In the genomic region with DNA sequence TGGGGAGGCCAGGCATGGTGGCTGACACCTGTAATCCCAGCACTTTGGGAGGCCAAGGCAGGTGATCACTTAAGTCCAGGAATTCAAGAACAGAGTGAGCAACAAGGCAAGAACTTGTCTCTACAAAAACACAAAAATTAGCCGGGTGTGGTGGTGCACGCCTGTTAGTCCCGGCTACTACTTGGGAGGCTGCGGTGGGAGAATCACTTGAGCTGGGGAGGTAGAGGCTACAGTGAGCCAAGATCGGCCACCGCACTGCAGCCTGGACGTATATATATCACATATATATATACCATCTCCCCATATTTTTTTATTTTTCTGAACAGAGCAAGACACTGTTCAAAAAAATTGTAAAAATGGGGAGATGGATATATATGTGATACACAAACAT, we compare ENCODE assay signal across 17 cellular contexts. TPM values are rescaled to one million over a fixed set of nuclear protein-coding genes. Genes with fewer than 3 reads are reported as not detected.
DNase-seq lines count a peak whose midpoint lies in the region; ATAC-seq and TF ChIP-seq lines count a peak whose summit lies in the region.
"Had no signal": no experiment of that assay in that cellular context is flagged by ENCODE, and none has a peak within 500 bp of the region (broad histone marks: within the 10 kb centered on the region; RNA-seq: fewer than 3 reads in every experiment).

No MANE protein-coding gene starts in this region.

- in situ Hi-C loops in mammary epithelial cell (cut with MboI; ENCODE audit: low sequenced_read_pairs in 2 of 2) = loop anchor here (5.0 to 10.0 kb wide), 3 partner anchors 54 to 804 kb away; no protein-coding TSS in a partner anchor

- no peaks in the 10 kb centered on the region for H3K79me2 ChIP-seq in mammary epithelial cell (ENCODE audit: insufficient read depth, low read length)

- ATAC-seq in naive thymus-derived CD4-positive, alpha-beta T cell = no peak
- ATAC-seq in HG03095 (IDR thresholded peaks at IDR 0.05; ENCODE audit: unreplicated experiment) (no peak), HG03571 (IDR thresholded peaks at IDR 0.05; ENCODE audit: unreplicated experiment) (no peak)
- ATAC-seq: Panc1 had no signal

- no peak overlapping the region for H3K4me2 ChIP-seq in mammary epithelial cell (ENCODE audit: insufficient read depth, low read depth, low read length)
- H3K4me2 ChIP-seq: KMS-11 had no signal

- WGBS in mammary epithelial cell (ENCODE audit: low coverage, missing lambda C conversion rate) = 98% methylated on average over 7 of the region's 7 CpGs

- no peak for TF ChIP-seq CTCF in CD14-positive monocyte (IDR thresholded peaks at IDR 0.05)
- no peak for TF ChIP-seq CTCF in mammary epithelial cell (conservative IDR thresholded peaks at IDR 0.05 in 1 of 2, IDR thresholded peaks at IDR 0.05 in 1 of 2; ENCODE audit: extremely low read depth in 1 of 2, insufficient read depth in 1 of 2, low read depth in 1 of 2, low read length in 2 of 2)

- BruUV-seq in mammary epithelial cell (replicated peaks; lab: Mats Ljungman, UMichigan) = no TSS peak

- no peak overlapping the region for H2AFZ ChIP-seq in mammary epithelial cell (ENCODE audit: low read depth, low read length)

- H3K4me3 ChIP-seq in mammary epithelial cell (replicated peaks in 1 of 3; ENCODE audit: insufficient read depth in 1 of 3, low read depth in 2 of 3, low read length in 3 of 3) = no peak overlapping the region
- H3K4me3 ChIP-seq in naive thymus-derived CD4-positive, alpha-beta T cell (ENCODE audit: low read length) = no peak overlapping the region
- H3K4me3 ChIP-seq: SJCRH30 had no signal

- H3K27ac ChIP-seq in mammary epithelial cell (ENCODE audit: insufficient read depth, low read depth, low read length) = peak overlapping the region; percentile 95
- no peak overlapping the region for H3K27ac ChIP-seq in naive thymus-derived CD4-positive, alpha-beta T cell (ENCODE audit: low read depth, low read length)
- H3K27ac ChIP-seq: KMS-11, SJCRH30 had no signal

- H3K4me1 Mint-ChIP-seq in CD14-positive monocyte = peaks cover 46% of the 10 kb centered on the region
- peaks cover 19 to 24% (median 20%) of the 10 kb centered on the region in 3 donors for H3K4me1 Mint-ChIP-seq in IgD-negative memory B cell
- H3K4me1 Mint-ChIP-seq in naive thymus-derived CD4-positive, alpha-beta T cell = peaks cover 8 to 17% (median 14%) of the 10 kb centered on the region in 7 donors

- H3K36me3 Mint-ChIP-seq in CD14-positive monocyte = peaks cover 2 to 13% of the 10 kb centered on the region in 2 donors
- peaks cover 2% of the 10 kb centered on the region for H3K36me3 Mint-ChIP-seq in IgD-negative memory B cell
- H3K36me3 Mint-ChIP-seq in naive thymus-derived CD4-positive, alpha-beta T cell = no peaks in the 10 kb centered on the region

- POLR2A ChIA-PET in naive thymus-derived CD4-positive, alpha-beta T cell (lab: Charles Lee) = interaction anchor here (0.7 to 6.4 kb wide), 8 partner anchors 17 to 129 kb away, joined by 3 to 97 read pairs (median 5); partner anchors contain the start of genes POLR3B and TCP11L2

- no peaks in the 10 kb centered on the region for H4K20me1 ChIP-seq in mammary epithelial cell (ENCODE audit: insufficient read depth, low read length)

- no peak for DNase-seq in CD14-positive monocyte (ENCODE audit: low spot score)
- no peak for DNase-seq in mammary epithelial cell
- DNase-seq in naive thymus-derived CD4-positive, alpha-beta T cell = no peak
- no peak for DNase-seq in D341Med (ENCODE audit: low spot score)
- no peak for DNase-seq in activated CD4-positive, alpha-beta T cell treated with anti-CD3 and anti-CD28 coated beads, Interleukin-2, amount 50 U/mL, for 4 hours
- DNase-seq: H7, NCI-H1105 treated with DMSO at 0.1 percent for 48 hours, NCI-H2029 treated with DMSO at 0.1 percent for 48 hours, NCI-H524, NCI-H774, SJCRH30 had no signal

- peak overlapping the region; percentile 60 to 100 (median 99) for H3K27ac Mint-ChIP-seq in CD14-positive monocyte
- H3K27ac Mint-ChIP-seq in IgD-negative memory B cell = peak overlapping the region; percentile 68 to 97 (median 97)
- H3K27ac Mint-ChIP-seq in naive thymus-derived CD4-positive, alpha-beta T cell = peak overlapping the region in 5 of 9 donors; percentile 18 to 89 (median 85)

- no peaks in the 10 kb centered on the region for H3K36me3 ChIP-seq in mammary epithelial cell (ENCODE audit: insufficient read depth, low read length)
- no peaks in the 10 kb centered on the region for H3K36me3 ChIP-seq in naive thymus-derived CD4-positive, alpha-beta T cell (ENCODE audit: control insufficient read depth in 2 of 3, insufficient read depth in 3 of 3, low read length in 3 of 3)
- H3K36me3 ChIP-seq: SJCRH30 had no signal

- intact Hi-C loops in CD14-positive monocyte (cut with micrococcal nuclease) (loop anchor here (5.0 to 10.0 kb wide), 3 partner anchors 74 to 804 kb away; partner anchors contain the start of gene TCP11L2 (in 1 of the 2)), mammary epithelial cell (cut with micrococcal nuclease) (no loop called here)
- intact Hi-C loops in naive thymus-derived CD4-positive, alpha-beta T cell (cut with micrococcal nuclease) = loop anchor here in 1 of 2 donors (5.0 to 10.0 kb wide), 3 partner anchors 614 to 726 kb away; partner anchors contain the start of gene TMEM263

- no peaks in the 10 kb centered on the region for H3K9me3 ChIP-seq in mammary epithelial cell (replicated peaks; ENCODE audit: insufficient read depth, low read length)
- no peaks in the 10 kb centered on the region for H3K9me3 ChIP-seq in naive thymus-derived CD4-positive, alpha-beta T cell (ENCODE audit: control insufficient read depth in 2 of 3, low read length in 3 of 3)
- H3K9me3 ChIP-seq: Caco-2, SJCRH30 had no signal

- H3K4me1 ChIP-seq in mammary epithelial cell (ENCODE audit: insufficient read depth, low read length) = peaks cover 14% of the 10 kb centered on the region
- peaks cover 0 to 13% of the 10 kb centered on the region in 2 donors for H3K4me1 ChIP-seq in naive thymus-derived CD4-positive, alpha-beta T cell (ENCODE audit: control insufficient read depth in 2 of 2, insufficient read depth in 2 of 2, low read length in 2 of 2)
- H3K4me1 ChIP-seq: SJCRH30 had no signal

- CTCF ChIA-PET in mammary epithelial cell (lab: Charles Lee; ENCODE audit: low non-redundant PET) = interaction anchor here (0.6 kb wide), 1 partner anchor 235 kb away, joined by 4 read pairs; no protein-coding TSS in a partner anchor
- CTCF ChIA-PET in naive thymus-derived CD4-positive, alpha-beta T cell (lab: Charles Lee) = interaction anchor here (0.6 to 6.9 kb wide), 13 partner anchors 9 to 455 kb away, joined by 3 to 95 read pairs (median 7); partner anchors contain the start of gene POLR3B

- no peaks in the 10 kb centered on the region for H3K27me3 ChIP-seq in mammary epithelial cell (ENCODE audit: insufficient read depth, low read length)
- no peaks in the 10 kb centered on the region for H3K27me3 ChIP-seq in naive thymus-derived CD4-positive, alpha-beta T cell (ENCODE audit: control insufficient read depth in 2 of 2, insufficient read depth in 2 of 2, low read length in 2 of 2)
- H3K27me3 ChIP-seq: SJCRH30 had no signal

- H3K9me3 Mint-ChIP-seq in CD14-positive monocyte (peaks cover 0 to 1% (median 0%) of the 10 kb centered on the region in 7 donors), IgD-negative memory B cell (no peaks in the 10 kb centered on the region)
- H3K9me3 Mint-ChIP-seq in naive thymus-derived CD4-positive, alpha-beta T cell = no peaks in the 10 kb centered on the region

- dilution Hi-C loops in mammary epithelial cell (cut with HindIII; ENCODE audit: low sequenced_read_pairs) = no loop called here

- no peak overlapping the region for H3K9ac ChIP-seq in mammary epithelial cell (ENCODE audit: insufficient read depth, low read length)
- H3K9ac ChIP-seq: KMS-11 had no signal

- H3K4me3 Mint-ChIP-seq in CD14-positive monocyte = no peak overlapping the region
- H3K4me3 Mint-ChIP-seq in IgD-negative memory B cell = no peak overlapping the region
- no peak overlapping the region for H3K4me3 Mint-ChIP-seq in naive thymus-derived CD4-positive, alpha-beta T cell

- peaks cover 5 to 26% (median 19%) of the 10 kb centered on the region in 3 donors for H3K27me3 Mint-ChIP-seq in CD14-positive monocyte (ENCODE audit: low read depth in 3 of 3)
- H3K27me3 Mint-ChIP-seq in IgD-negative memory B cell = peaks cover 8% of the 10 kb centered on the region
- H3K27me3 Mint-ChIP-seq in naive thymus-derived CD4-positive, alpha-beta T cell = peaks cover 0 to 10% (median 0%) of the 10 kb centered on the region in 5 donors

RNA-seq across cellular contexts. Expression of gene CKAP4, which starts 19.5 kb away (rescaled TPM):
- 10 to 100 TPM; 46.9 to 59.4 TPM for polyA plus RNA-seq in CD14-positive monocyte
- 18.8 TPM for polyA plus RNA-seq in IgD-negative memory B cell
- 100 to 1,000 TPM in 1 of 2 donors, 10 to 100 TPM in 1; 88.4 to 123 TPM for total RNA-seq in mammary epithelial cell
- 74.7 TPM for polyA plus RNA-seq in mammary epithelial cell
- polyA minus RNA-seq in mammary epithelial cell = 44.0 TPM
- total RNA-seq in naive thymus-derived CD4-positive, alpha-beta T cell = 10 to 100 TPM in 4 of 5 experiments, 1 to 10 TPM in 1; 4.3 to 27.2 (median 13.0) TPM
- polyA plus RNA-seq in naive thymus-derived CD4-positive, alpha-beta T cell = 1 to 10 TPM; 7.1 to 7.6 TPM
